13 cellular contexts compared by ENCODE assay signal in genomic region chr5:133219296-133219695, GRCh38.
DNase-seq lines count a peak whose midpoint lies in the region; FAIRE-seq and TF ChIP-seq lines count a peak whose summit lies in the region.
"Had no signal": no experiment of that assay in that cellular context is flagged by ENCODE, and none has a peak within 500 bp of the region (broad histone marks: within the 10 kb centered on the region; RNA-seq: fewer than 3 reads in every experiment).

No MANE protein-coding gene starts in this region.

- no peak overlapping the region for H4K5ac ChIP-seq in H1 (ENCODE audit: insufficient read length, low read depth, low read length)
- no peak overlapping the region for H4K5ac ChIP-seq in mesendoderm (ENCODE audit: low read length)

- H2BK5ac ChIP-seq in H1 (ENCODE audit: low read depth, low read length) = no peak overlapping the region
- no peak overlapping the region for H2BK5ac ChIP-seq in mesendoderm (ENCODE audit: low read length)

- no peaks in the 10 kb centered on the region for H3K79me2 ChIP-seq in OCI-LY3 (ENCODE audit: low read length)
- no peaks in the 10 kb centered on the region for H3K79me2 ChIP-seq in H1 (ENCODE audit: control insufficient read depth in 1 of 2, insufficient read depth in 2 of 2, low read length in 2 of 2)
- H3K79me2 ChIP-seq in mesendoderm (ENCODE audit: control insufficient read depth, insufficient read depth, low read length) = no peaks in the 10 kb centered on the region

- no peaks in the 10 kb centered on the region for H3K36me3 ChIP-seq in H7 (replicated peaks; ENCODE audit: control insufficient read depth, insufficient read depth, low read length)
- H3K36me3 ChIP-seq in OCI-LY3 (replicated peaks; ENCODE audit: low read depth, low read length) = no peaks in the 10 kb centered on the region
- H3K36me3 ChIP-seq in H1 (ENCODE audit: control insufficient read depth in 2 of 4, insufficient read depth in 4 of 4, low read length in 3 of 4) = no peaks in the 10 kb centered on the region
- H3K36me3 ChIP-seq in mesendoderm (ENCODE audit: control insufficient read depth, insufficient read depth, low read length) = no peaks in the 10 kb centered on the region

- FAIRE-seq in H1 (lab: Jason Lieb, UNC) (no peak), urothelium cell line (lab: Jason Lieb, UNC) (no peak)
- FAIRE-seq: GM12878, GM18507 had no signal

- TF ChIP-seq CTCF in OCI-LY3 (IDR thresholded peaks at IDR 0.05; ENCODE audit: low read depth, low read length) (peak; percentile 6; the same call in 1 of the 2 replicates), H1 (IDR thresholded peaks at IDR 0.05; ENCODE audit: control extremely low read depth in 1 of 3, insufficient read depth in 1 of 3, low read depth in 1 of 3, low read length in 3 of 3) (peak in 2 of 3 experiments; percentile 13 to 27; a peak in 2 of 4 replicates), dorsolateral prefrontal cortex (IDR thresholded peaks at IDR 0.05 in 54 of 56, conservative IDR thresholded peaks at IDR 0.05 in 2 of 56; ENCODE audit: low read depth in 1 of 56, partially characterized antibody in 56 of 56) (no peak)

- H3K4me3 ChIP-seq in H7 (ENCODE audit: insufficient read depth, low read depth, low read length) (no peak overlapping the region), OCI-LY3 (ENCODE audit: low read length) (no peak overlapping the region), H1 (ENCODE audit: extremely low read depth in 1 of 4, insufficient read depth in 2 of 4, low read depth in 3 of 4, low read length in 4 of 4) (no peak overlapping the region), mesendoderm (ENCODE audit: low read length) (no peak overlapping the region), dorsolateral prefrontal cortex (no peak overlapping the region)
- H3K4me3 ChIP-seq: GM12878 had no signal

- no peaks in the 10 kb centered on the region for H3K79me1 ChIP-seq in H1 (ENCODE audit: low read depth, low read length)
- H3K79me1 ChIP-seq in mesendoderm (ENCODE audit: low read length) = no peaks in the 10 kb centered on the region

- TF ChIP-seq EP300 in H1 (IDR thresholded peaks at IDR 0.05; ENCODE audit: borderline replicate concordance in 1 of 2, low read depth in 2 of 2, low read length in 2 of 2) = no peak

- no peak overlapping the region for H3K9ac ChIP-seq in OCI-LY3 (ENCODE audit: low read length)
- no peak overlapping the region for H3K9ac ChIP-seq in H1 (replicated peaks in 1 of 4; ENCODE audit: extremely low read depth in 1 of 4, low read depth in 3 of 4, low read length in 3 of 4)
- no peak overlapping the region for H3K9ac ChIP-seq in mesendoderm (ENCODE audit: low read length)

- no peak overlapping the region for H2AFZ ChIP-seq in OCI-LY3 (ENCODE audit: low read depth, low read length)
- H2AFZ ChIP-seq in H1 (ENCODE audit: low read length) = no peak overlapping the region

- H4K8ac ChIP-seq in H1 (ENCODE audit: extremely low read depth, insufficient read depth, low read length) (no peak overlapping the region), mesendoderm (ENCODE audit: low read depth, low read length) (no peak overlapping the region)

- no peaks in the 10 kb centered on the region for H3K27me3 ChIP-seq in H7 (ENCODE audit: control insufficient read depth, insufficient read depth, low read length)
- no peaks in the 10 kb centered on the region for H3K27me3 ChIP-seq in OCI-LY3 (ENCODE audit: low read depth, low read length)
- H3K27me3 ChIP-seq in H1 (replicated peaks in 1 of 4; ENCODE audit: control insufficient read depth in 3 of 4, extremely low read depth in 1 of 4, insufficient read depth in 3 of 4, low read length in 3 of 4) = no peaks in the 10 kb centered on the region
- H3K27me3 ChIP-seq in mesendoderm (ENCODE audit: insufficient read depth, low read length, poor library complexity) = no peaks in the 10 kb centered on the region
- no peaks in the 10 kb centered on the region for H3K27me3 ChIP-seq in dorsolateral prefrontal cortex

- H3K56ac ChIP-seq in H1 (replicated peaks; ENCODE audit: insufficient read length, low read depth, low read length) (no peak overlapping the region), mesendoderm (ENCODE audit: low read length) (no peak overlapping the region)

- TF ChIP-seq RAD21 in H1 (IDR thresholded peaks at IDR 0.05 in 1 of 2, conservative IDR thresholded peaks at IDR 0.05 in 1 of 2; ENCODE audit: low read depth in 2 of 2, low read length in 2 of 2) = peak; percentile 52 to 67

- DNase-seq in H7 (peak; percentile 28), H1 (ENCODE audit: low read depth in 1 of 2, low spot score in 2 of 2) (no peak), mesendoderm (peak; percentile 27), urothelium cell line (ENCODE audit: low spot score) (no peak), amygdala (lab: John Stamatoyannopoulos, UW) (no peak), dorsolateral prefrontal cortex (no peak)
- DNase-seq: C1 segment of cervical spinal cord; Calu3; CD4-positive, alpha-beta T cell; DMS 273 treated with DMSO at 0.1 percent for 48 hours had no signal

- no peaks in the 10 kb centered on the region for H4K20me1 ChIP-seq in OCI-LY3 (ENCODE audit: insufficient read depth, low read length)
- no peaks in the 10 kb centered on the region for H4K20me1 ChIP-seq in H1 (replicated peaks in 1 of 2; ENCODE audit: control insufficient read depth in 1 of 2, insufficient read depth in 2 of 2, low read length in 2 of 2)

- intact Hi-C loops in dorsolateral prefrontal cortex (cut with DNase I) = no loop called here

- H2AK5ac ChIP-seq in H1 (ENCODE audit: low read depth, low read length) = no peak overlapping the region
- H2AK5ac ChIP-seq in mesendoderm (ENCODE audit: low read length) = no peak overlapping the region

- H3K23ac ChIP-seq in H1 (ENCODE audit: insufficient read length) (no peak overlapping the region), mesendoderm (ENCODE audit: low read length) (no peak overlapping the region)

- 78% methylated on average over 4 of the region's 4 CpGs; no CpG with 5 or more reads in 1 of the 2 experiments for WGBS in H1 (ENCODE audit: extremely low coverage in 1 of 2, insufficient coverage in 1 of 2, insufficient read length in 1 of 2, insufficient replicate concordance in 2 of 2, low coverage in 1 of 2, low lambda C conversion rate in 2 of 2, missing lambda C conversion rate in 1 of 2), 2 experiments
- no CpG with 5 or more reads among the region's 4 CpGs for WGBS in mesendoderm (ENCODE audit: extremely low coverage, insufficient coverage, low lambda C conversion rate)

- H3K4me2 ChIP-seq in OCI-LY3 (ENCODE audit: low read length) = no peak overlapping the region
- no peak overlapping the region for H3K4me2 ChIP-seq in H1 (ENCODE audit: insufficient read depth in 1 of 2, low read depth in 2 of 2, low read length in 2 of 2)
- no peak overlapping the region for H3K4me2 ChIP-seq in mesendoderm (ENCODE audit: low read length)

- no peak overlapping the region for H3K14ac ChIP-seq in H1 (ENCODE audit: insufficient read length)

- no peak overlapping the region for H2BK12ac ChIP-seq in H1 (ENCODE audit: low read depth, low read length)

- H3K4me1 ChIP-seq in OCI-LY3 (ENCODE audit: low read length) = no peaks in the 10 kb centered on the region
- H3K4me1 ChIP-seq in H1 (replicated peaks in 1 of 4; ENCODE audit: control insufficient read depth in 3 of 4, insufficient read depth in 4 of 4, low read length in 3 of 4) = peaks cover 0 to 5% (median 2%) of the 10 kb centered on the region in 4 experiments; a peak in 3 of 7 replicates
- H3K4me1 ChIP-seq in mesendoderm (ENCODE audit: control insufficient read depth, low read depth, low read length) = no peaks in the 10 kb centered on the region

- H2BK120ac ChIP-seq in H1 (replicated peaks; ENCODE audit: low read depth, low read length) (no peak overlapping the region), mesendoderm (ENCODE audit: low read depth, low read length) (no peak overlapping the region)

- no peak overlapping the region for H3K18ac ChIP-seq in H1 (ENCODE audit: extremely low read depth, low read length)
- H3K18ac ChIP-seq in mesendoderm (ENCODE audit: low read length) = no peak overlapping the region

- no peaks in the 10 kb centered on the region for H3K9me3 ChIP-seq in OCI-LY3 (ENCODE audit: insufficient read depth, low read length)
- no peaks in the 10 kb centered on the region for H3K9me3 ChIP-seq in H1 (ENCODE audit: insufficient read depth in 2 of 2, low read depth in 1 of 2, low read length in 1 of 2)

- H3K23me2 ChIP-seq in H1 (ENCODE audit: low read depth, low read length) = no peaks in the 10 kb centered on the region

- H3K27ac ChIP-seq in OCI-LY3 (ENCODE audit: low read length) = no peak overlapping the region
- no peak overlapping the region for H3K27ac ChIP-seq in H1 (ENCODE audit: low read depth, low read length)
- no peak overlapping the region for H3K27ac ChIP-seq in mesendoderm (ENCODE audit: low read depth, low read length)
- H3K27ac ChIP-seq in dorsolateral prefrontal cortex = no peak overlapping the region

- POLR2A ChIA-PET in H1 (lab: Charles Lee; ENCODE audit: partially characterized antibody) = no interaction called here

- CTCF ChIA-PET in H1 (lab: Charles Lee; ENCODE audit: partially characterized antibody) = interaction anchor here (0.7 to 9.9 kb wide), 11 partner anchors 10 to 107 kb away, joined by 3 to 80 read pairs (median 4); no protein-coding TSS in a partner anchor

- H4K91ac ChIP-seq in H1 (replicated peaks; ENCODE audit: insufficient read length, low read length) = no peak overlapping the region

- H2BK15ac ChIP-seq in H1 (ENCODE audit: low read length) = no peak overlapping the region
- H2BK15ac ChIP-seq in mesendoderm (replicated peaks; ENCODE audit: low read depth) = no peak overlapping the region

- H3K4ac ChIP-seq in H1 (replicated peaks; ENCODE audit: insufficient read length, low read depth, low read length) = no peak overlapping the region
- H3K4ac ChIP-seq in mesendoderm (ENCODE audit: low read depth, low read length) = no peak overlapping the region

- no peak for TF ChIP-seq POLR2A in H1 (IDR thresholded peaks at IDR 0.05; ENCODE audit: control extremely low read depth in 1 of 2, low read depth in 2 of 2, low read length in 2 of 2)

- H2BK20ac ChIP-seq in H1 (ENCODE audit: low read length) = no peak overlapping the region

TF ChIP-seq in H1, 55 proteins besides CTCF, POLR2A, EP300 and RAD21 (continues in another document):
- no peak for TF ChIP-seq POU5F1 (IDR thresholded peaks at IDR 0.05; ENCODE audit: low read depth, low read length)
- TF ChIP-seq BCL11A (IDR thresholded peaks at IDR 0.05; ENCODE audit: low read depth in 2 of 2, low read length in 2 of 2) = no peak
- TF ChIP-seq, protein P1, sequence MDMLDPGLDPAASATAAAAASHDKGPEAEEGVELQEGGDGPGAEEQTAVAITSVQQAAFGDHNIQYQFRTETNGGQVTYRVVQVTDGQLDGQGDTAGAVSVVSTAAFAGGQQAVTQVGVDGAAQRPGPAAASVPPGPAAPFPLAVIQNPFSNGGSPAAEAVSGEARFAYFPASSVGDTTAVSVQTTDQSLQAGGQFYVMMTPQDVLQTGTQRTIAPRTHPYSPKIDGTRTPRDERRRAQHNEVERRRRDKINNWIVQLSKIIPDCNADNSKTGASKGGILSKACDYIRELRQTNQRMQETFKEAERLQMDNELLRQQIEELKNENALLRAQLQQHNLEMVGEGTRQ (IDR thresholded peaks at IDR 0.05; ENCODE audit: low read length) = no peak
- no peak for TF ChIP-seq CEBPB (IDR thresholded peaks at IDR 0.05; ENCODE audit: low read depth, low read length)
- no peak for TF ChIP-seq RFX5 (IDR thresholded peaks at IDR 0.05; ENCODE audit: borderline replicate concordance, low read depth, low read length)
- no peak for TF ChIP-seq TEAD4 (IDR thresholded peaks at IDR 0.05; ENCODE audit: low read depth, low read length)

Comparison
In these comparisons a context has a peak if more than half of its experiments do, and no peak if none do; other contexts are left out.
1. DNase-seq: peak in H7 (single experiment) and mesendoderm (single experiment); none in H1 (0 of 2), urothelium cell line (single experiment), amygdala (0 of 56) and dorsolateral prefrontal cortex (0 of 10).
2. CTCF ChIP-seq: peak in OCI-LY3 (single experiment) and H1 (2 of 3); none in dorsolateral prefrontal cortex (0 of 56).